Comparison of ENCODE assay signal across 8 cellular contexts in the genomic region with DNA sequence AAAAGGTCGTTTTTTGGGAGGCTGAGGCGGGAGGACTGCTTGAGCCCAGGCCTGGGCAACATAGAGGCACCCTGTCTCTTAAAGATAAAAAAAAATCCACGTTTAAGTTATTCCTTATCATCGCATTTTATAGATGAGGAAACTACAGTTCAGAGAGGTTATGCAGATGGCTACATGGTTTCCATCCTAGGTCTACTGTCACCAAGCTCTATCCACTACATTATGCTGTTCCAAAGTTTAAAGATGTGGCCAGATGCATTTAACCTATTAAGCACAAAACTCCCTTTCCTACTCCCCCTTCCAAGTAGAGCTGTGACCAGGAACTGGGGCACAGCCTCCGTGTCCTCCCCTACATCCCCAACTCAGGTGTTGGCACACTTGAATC. TPM values are rescaled to one million over a fixed set of nuclear protein-coding genes. Genes with fewer than 3 reads are reported as not detected.
DNase-seq lines count a peak whose midpoint lies in the region; ATAC-seq, FAIRE-seq and TF ChIP-seq lines count a peak whose summit lies in the region.

No MANE protein-coding gene starts in this region.

- WGBS in suprapubic skin = 58% methylated on average over 5 of the region's 5 CpGs

- peak overlapping the region in 1 of 2 donors; percentile 74 for H3K9ac ChIP-seq in kidney (ENCODE audit: low read length in 2 of 2)

- no peak for TF ChIP-seq POLR2A in suprapubic skin (IDR thresholded peaks at IDR 0.05)

- TF ChIP-seq EP300 in suprapubic skin (IDR thresholded peaks at IDR 0.05) = no peak

- peaks cover 41% of the 10 kb centered on the region for H3K4me1 Mint-ChIP-seq in T-helper 1 cell treated with Interleukin-12 subunit alpha and Interleukin-12 subunit beta and Interleukin-4 antibody, amounts not matched to agents 30 μg/mL and 1 μg/mL, for 36 hours (ENCODE audit: low read depth)

- H3K36me3 Mint-ChIP-seq in T-helper 1 cell treated with Interleukin-12 subunit alpha and Interleukin-12 subunit beta and Interleukin-4 antibody, amounts not matched to agents 30 μg/mL and 1 μg/mL, for 36 hours (ENCODE audit: low read depth) = peaks cover 7% of the 10 kb centered on the region
- peaks cover 18 to 22% of the 10 kb centered on the region in 2 donors for H3K36me3 Mint-ChIP-seq in activated naive CD4-positive, alpha-beta T cell treated with anti-CD3 and anti-CD28 coated beads, Interleukin-2, amount 50 U/mL, for 72 hours

- H3K4me3 Mint-ChIP-seq in T-helper 1 cell treated with Interleukin-12 subunit alpha and Interleukin-12 subunit beta and Interleukin-4 antibody, amounts not matched to agents 30 μg/mL and 1 μg/mL, for 36 hours = peak overlapping the region; percentile 87

- FAIRE-seq in kidney (lab: Jason Lieb, UNC) = no peak

- no peak for DNase-seq in T-helper 1 cell
- DNase-seq in activated naive CD4-positive, alpha-beta T cell treated with anti-CD3 and anti-CD28 coated beads, Interleukin-2, amount 50 U/mL, for 72 hours (ENCODE audit: low spot score in 2 of 2) = no peak
- DNase-seq in kidney = no peak
- DNase-seq in suprapubic skin (ENCODE audit: low spot score in 2 of 2) = no peak
- DNase-seq in COLO829 (ENCODE audit: low spot score) = no peak
- DNase-seq in DMS153 treated with DMSO at 0.1 percent for 48 hours (lab: John Stamatoyannopoulos, UW; ENCODE audit: unreplicated experiment) = no peak

- no peak for ATAC-seq in activated naive CD4-positive, alpha-beta T cell treated with anti-CD3 and anti-CD28 coated beads, Interleukin-2, amount 50 U/mL, for 72 hours
- no peak for ATAC-seq in GM18873 (IDR thresholded peaks at IDR 0.05; ENCODE audit: low FRiP score, unreplicated experiment)

- H3K9me3 ChIP-seq in kidney (ENCODE audit: control insufficient read depth in 1 of 2, low read length in 2 of 2) (no peaks in the 10 kb centered on the region), suprapubic skin (no peaks in the 10 kb centered on the region)

- H3K27ac ChIP-seq in kidney (ENCODE audit: low read depth in 2 of 2, low read length in 2 of 2) (no peak overlapping the region), suprapubic skin (no peak overlapping the region)

- intact Hi-C loops in kidney (cut with DNase I) = no loop called here

- TF ChIP-seq CTCF in kidney (IDR thresholded peaks at IDR 0.05; ENCODE audit: borderline replicate concordance, extremely low read depth, insufficient read depth) (no peak), suprapubic skin (IDR thresholded peaks at IDR 0.05) (no peak)

- peak overlapping the region; percentile 87 to 90 for H3K4me3 ChIP-seq in kidney (ENCODE audit: low read length in 2 of 2)
- peak overlapping the region; percentile 98 for H3K4me3 ChIP-seq in suprapubic skin

- H3K27ac Mint-ChIP-seq in T-helper 1 cell treated with Interleukin-12 subunit alpha and Interleukin-12 subunit beta and Interleukin-4 antibody, amounts not matched to agents 30 μg/mL and 1 μg/mL, for 36 hours = peak overlapping the region; percentile 84
- H3K27ac Mint-ChIP-seq in activated naive CD4-positive, alpha-beta T cell treated with anti-CD3 and anti-CD28 coated beads, Interleukin-2, amount 50 U/mL, for 72 hours = peak overlapping the region; percentile 74 to 92

- no peaks in the 10 kb centered on the region for H3K9me3 Mint-ChIP-seq in T-helper 1 cell treated with Interleukin-12 subunit alpha and Interleukin-12 subunit beta and Interleukin-4 antibody, amounts not matched to agents 30 μg/mL and 1 μg/mL, for 36 hours
- no peaks in the 10 kb centered on the region for H3K9me3 Mint-ChIP-seq in activated naive CD4-positive, alpha-beta T cell treated with anti-CD3 and anti-CD28 coated beads, Interleukin-2, amount 50 U/mL, for 72 hours

- H3K27me3 Mint-ChIP-seq in T-helper 1 cell treated with Interleukin-12 subunit alpha and Interleukin-12 subunit beta and Interleukin-4 antibody, amounts not matched to agents 30 μg/mL and 1 μg/mL, for 36 hours (ENCODE audit: low read depth) = no peaks in the 10 kb centered on the region

- no peaks in the 10 kb centered on the region for H3K27me3 ChIP-seq in suprapubic skin

- H3K36me3 ChIP-seq in kidney (ENCODE audit: control insufficient read depth in 1 of 2, insufficient read depth in 2 of 2, low read length in 2 of 2) (no peaks in the 10 kb centered on the region), suprapubic skin (no peaks in the 10 kb centered on the region)

- H3K4me1 ChIP-seq in kidney (ENCODE audit: control insufficient read depth in 1 of 2, insufficient read depth in 1 of 2, low read depth in 1 of 2, low read length in 2 of 2) = peaks cover 5 to 9% of the 10 kb centered on the region in 2 donors
- H3K4me1 ChIP-seq in suprapubic skin = peaks cover 48% of the 10 kb centered on the region

RNA-seq across cellular contexts. Expression of a gene that starts 1.4 kb away (rescaled TPM):
- total RNA-seq in activated naive CD4-positive, alpha-beta T cell treated with anti-CD3 and anti-CD28 coated beads, Interleukin-2, amount 50 U/mL, for 72 hours = 10 to 100 TPM; 10.9 to 21.6 TPM
- total RNA-seq in kidney (19.6 TPM), suprapubic skin (10 to 100 TPM; 10.5 to 16.8 (median 15.8) TPM)
- 7.1 TPM for polyA plus RNA-seq in kidney (ENCODE audit: insufficient read depth, low read depth, low replicate concordance)

RNA-seq across cellular contexts. Expression of a gene that starts 1.5 kb away (rescaled TPM):
- total RNA-seq in activated naive CD4-positive, alpha-beta T cell treated with anti-CD3 and anti-CD28 coated beads, Interleukin-2, amount 50 U/mL, for 72 hours = 10 to 100 TPM; 11.4 to 15.7 TPM
- 8.3 TPM for total RNA-seq in kidney
- polyA plus RNA-seq in kidney (ENCODE audit: insufficient read depth, low read depth, low replicate concordance) = 1.4 TPM
- total RNA-seq in suprapubic skin = 10 to 100 TPM; 11.0 to 14.1 (median 11.7) TPM
